8 cellular contexts compared by ENCODE assay signal in the genomic region with DNA sequence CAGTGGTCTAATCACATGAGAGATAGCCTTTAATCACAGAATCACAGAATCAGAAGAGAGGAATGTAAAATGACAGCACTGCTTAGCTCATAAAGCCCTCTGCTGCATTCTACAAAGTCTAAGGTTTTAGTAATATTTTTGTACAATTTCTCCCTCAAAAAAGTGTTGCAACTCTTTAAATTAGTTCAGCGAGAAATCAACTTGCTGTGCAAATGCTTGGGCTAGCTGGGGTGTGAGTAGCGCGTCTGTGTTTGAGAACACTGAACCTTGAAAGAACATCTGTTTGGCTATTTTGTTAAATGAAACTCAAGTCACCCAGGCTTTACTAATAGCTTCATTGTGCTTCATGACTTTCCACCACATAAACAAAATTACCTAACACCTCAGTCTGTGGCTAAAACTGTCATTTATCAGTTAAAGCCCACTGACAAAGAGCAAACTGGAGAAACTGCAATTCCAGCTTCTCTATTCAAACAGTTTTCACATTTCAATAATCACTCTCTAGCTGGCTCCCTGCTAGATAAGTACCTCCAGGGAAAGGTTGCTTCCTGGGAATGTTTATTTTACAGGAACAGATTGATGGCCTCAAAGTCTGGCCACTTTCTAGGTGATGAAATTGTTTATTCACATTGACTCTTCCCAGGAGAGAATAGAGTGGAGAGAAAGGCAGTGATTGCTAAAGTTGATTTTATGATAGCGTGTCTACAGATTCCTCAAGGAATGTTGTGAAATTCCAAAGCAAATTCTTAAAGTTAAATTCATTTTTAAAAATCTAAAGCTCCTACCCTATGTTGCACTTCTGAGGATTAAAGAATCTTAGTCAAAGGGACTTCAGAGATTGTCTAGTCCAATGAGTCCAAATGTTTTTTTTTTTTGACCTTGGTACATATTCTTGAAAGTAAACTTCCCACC. TPM values are rescaled to one million over a fixed set of nuclear protein-coding genes. Genes with fewer than 3 reads are reported as not detected.
DNase-seq lines count a peak whose midpoint lies in the region; ATAC-seq and TF ChIP-seq lines count a peak whose summit lies in the region.

No MANE protein-coding gene starts in this region.

- peak overlapping the region; percentile 96 for H3K27ac ChIP-seq in osteoblast (ENCODE audit: low read depth, low read length)

- H3K4me3 ChIP-seq in astrocyte of the cerebellum (ENCODE audit: low read depth, low read length) (no peak overlapping the region), osteoblast (ENCODE audit: insufficient read depth, low read length) (peak overlapping the region; percentile 7), HAP-1 (no peak overlapping the region)

- peak; percentile 81 for ATAC-seq in HG03159 (IDR thresholded peaks at IDR 0.05; ENCODE audit: unreplicated experiment)
- no peak for ATAC-seq in activated naive CD8-positive, alpha-beta T cell treated with anti-CD3 and anti-CD28 coated beads, Interleukin-2, amount 50 U/mL, for 24 hours

- no peaks in the 10 kb centered on the region for H3K27me3 Mint-ChIP-seq in activated naive CD8-positive, alpha-beta T cell treated with anti-CD3 and anti-CD28 coated beads, Interleukin-2, amount 50 U/mL, for 24 hours

- no peaks in the 10 kb centered on the region for H4K20me1 ChIP-seq in osteoblast (ENCODE audit: insufficient read depth, low read length)

- no peak overlapping the region for H3K4me3 Mint-ChIP-seq in activated naive CD8-positive, alpha-beta T cell treated with anti-CD3 and anti-CD28 coated beads, Interleukin-2, amount 50 U/mL, for 24 hours

- TF ChIP-seq CTCF in astrocyte of the cerebellum (IDR thresholded peaks at IDR 0.05; ENCODE audit: low read depth, low read length, missing control alignments) (no peak), osteoblast (IDR thresholded peaks at IDR 0.05; ENCODE audit: extremely low read depth, low read depth, low read length) (no peak)

- H2AFZ ChIP-seq in osteoblast (ENCODE audit: low read length): no peak overlapping the region

- H3K36me3 ChIP-seq in osteoblast (ENCODE audit: insufficient read depth, low read length): no peaks in the 10 kb centered on the region
- no peaks in the 10 kb centered on the region for H3K36me3 ChIP-seq in HAP-1 (replicated peaks)

- in situ Hi-C loops in astrocyte of the cerebellum (cut with HindIII; ENCODE audit: low sequenced_read_pairs): loop anchor here (25.0 kb wide), 2 partner anchors 263 to 462 kb away; no protein-coding TSS in a partner anchor
- in situ Hi-C loops in HAP-1 (cut with MboI; ENCODE audit: low sequenced_read_pairs): loop anchor here (25.0 kb wide), 2 partner anchors 312 to 487 kb away; no protein-coding TSS in a partner anchor

- H3K4me2 ChIP-seq in osteoblast (ENCODE audit: insufficient read depth, low read length): peak overlapping the region; percentile 53

- peaks cover 17% of the 10 kb centered on the region for H3K36me3 Mint-ChIP-seq in activated naive CD8-positive, alpha-beta T cell treated with anti-CD3 and anti-CD28 coated beads, Interleukin-2, amount 50 U/mL, for 24 hours (ENCODE audit: low read depth)

- H3K79me2 ChIP-seq in osteoblast (ENCODE audit: insufficient read depth, low read length): no peaks in the 10 kb centered on the region

- H3K27me3 ChIP-seq in osteoblast (ENCODE audit: insufficient read depth, low read length): no peaks in the 10 kb centered on the region
- peaks cover 40% of the 10 kb centered on the region for H3K27me3 ChIP-seq in HAP-1 (ENCODE audit: low read depth)

- peak; percentile 15 for DNase-seq in NCI-H1092 treated with DMSO at 0.1 percent for 48 hours (lab: John Stamatoyannopoulos, UW)
- DNase-seq in NCI-H1092 (lab: John Stamatoyannopoulos, UW): no peak
- DNase-seq in astrocyte of the cerebellum (ENCODE audit: low read depth): peak; percentile 27
- peak; percentile 50 for DNase-seq in osteoblast (ENCODE audit: insufficient read length, low spot score, missing footprints)
- no peak for DNase-seq in HAP-1 (ENCODE audit: low spot score in 2 of 2)
- no peak for DNase-seq in activated effector memory CD4-positive, alpha-beta T cell treated with Interleukin-2 at 50 U/mL for 16 hours
- no peak for DNase-seq in activated naive CD8-positive, alpha-beta T cell treated with anti-CD3 and anti-CD28 coated beads, Interleukin-2, amount 50 U/mL, for 24 hours

- H3K4me1 Mint-ChIP-seq in activated naive CD8-positive, alpha-beta T cell treated with anti-CD3 and anti-CD28 coated beads, Interleukin-2, amount 50 U/mL, for 24 hours: peaks cover 7% of the 10 kb centered on the region

- peaks cover 64% of the 10 kb centered on the region for H3K4me1 ChIP-seq in osteoblast (ENCODE audit: insufficient read depth, low read length)
- peaks cover 8% of the 10 kb centered on the region for H3K4me1 ChIP-seq in HAP-1

- H3K27ac Mint-ChIP-seq in activated naive CD8-positive, alpha-beta T cell treated with anti-CD3 and anti-CD28 coated beads, Interleukin-2, amount 50 U/mL, for 24 hours: no peak overlapping the region

- H3K9me3 Mint-ChIP-seq in activated naive CD8-positive, alpha-beta T cell treated with anti-CD3 and anti-CD28 coated beads, Interleukin-2, amount 50 U/mL, for 24 hours: no peaks in the 10 kb centered on the region

- H3K9me3 ChIP-seq in osteoblast (ENCODE audit: low read depth, low read length) (no peaks in the 10 kb centered on the region), HAP-1 (no peaks in the 10 kb centered on the region)

RNA-seq across cellular contexts. Expression of gene STAT1, which starts 36.0 kb away (rescaled TPM):
- total RNA-seq in osteoblast: 447 and 530 TPM in 2 replicates

Comparison
In these comparisons a context has a peak if more than half of its experiments do, and no peak if none do; other contexts are left out.
1. DNase-seq: peak in NCI-H1092 treated with DMSO at 0.1 percent for 48 hours (single experiment), astrocyte of the cerebellum (single experiment) and osteoblast (single experiment); none in NCI-H1092 (single experiment), HAP-1 (0 of 2), activated effector memory CD4-positive, alpha-beta T cell treated with Interleukin-2 at 50 U/mL for 16 hours (single experiment) and activated naive CD8-positive, alpha-beta T cell treated with anti-CD3 and anti-CD28 coated beads, Interleukin-2, amount 50 U/mL, for 24 hours (single experiment).